In genomic region chr18:75858754-75859153, GRCh38 we compare ENCODE assay signal across 28 cellular contexts.
"Had no signal": no experiment of that assay in that cellular context is flagged by ENCODE, and none has a peak within 500 bp of the region (broad histone marks: within the 10 kb centered on the region; RNA-seq: fewer than 3 reads in every experiment).

No MANE protein-coding gene starts in this region.

- H3K79me2 ChIP-seq: parathyroid adenoma had no signal

- H3K4me3 ChIP-seq: ovary, psoas muscle, right lobe of liver, sigmoid colon, suprapubic skin, testis, tibial artery, transverse colon, upper lobe of right lung, uterus had no signal

- H3K27ac ChIP-seq: neutrophil, ovary, parathyroid adenoma, psoas muscle, right lobe of liver, suprapubic skin, testis, tibial artery, transverse colon, upper lobe of right lung, uterus had no signal

- H3K9ac ChIP-seq: parathyroid adenoma had no signal

- DNase-seq: naive thymus-derived CD4-positive, alpha-beta T cell; natural killer cell; nucleus accumbens; ovary; posterior cingulate gyrus; psoas muscle; right cardiac atrium; right lobe of liver; sigmoid colon; small intestine; stimulated activated CD4-positive, alpha-beta T cell treated with anti-CD3 and anti-CD28 coated beads, Interleukin-15, amount 100 ng/mL, for 24 hours; stimulated activated CD4-positive, alpha-beta T cell treated with anti-CD3 and anti-CD28 coated beads, Interleukin-2, amount 100 ng/mL, for 24 hours; stimulated activated CD4-positive, alpha-beta T cell treated with anti-CD3 and anti-CD28 coated beads, Interleukin-2, amount 100 ng/mL, for 48 hours; stimulated activated CD4-positive, alpha-beta T cell treated with anti-CD3 and anti-CD28 coated beads, Interleukin-4, amount 100 ng/mL, for 4 hours; stimulated activated CD8-positive, alpha-beta memory T cell treated with anti-CD3 and anti-CD28 coated beads, Interleukin-4, amount 100 ng/mL, for 48 hours; stimulated activated naive CD4-positive, alpha-beta T cell; stimulated activated naive CD8-positive, alpha-beta T cell treated with anti-CD3 and anti-CD28 coated beads, Interleukin-15, amount 100 ng/mL, for 72 hours; stimulated activated naive CD8-positive, alpha-beta T cell treated with anti-CD3 and anti-CD28 coated beads, Interleukin-15, Interleukin-2, amounts not matched to agents 100 U/mL and 50 U/mL, for 24 hours; substantia nigra; testis; tibial artery; transverse colon; upper lobe of right lung; uterus had no signal

- H2AFZ ChIP-seq: parathyroid adenoma had no signal

- H3K27me3 ChIP-seq: neutrophil, ovary, sigmoid colon, testis, tibial artery, transverse colon, upper lobe of right lung, uterus had no signal

- ATAC-seq: naive thymus-derived CD4-positive, alpha-beta T cell; natural killer cell; psoas muscle; right cardiac atrium; right lobe of liver; stimulated activated memory B cell treated with anti-CD40 and anti-IgM and Interleukin-4, amounts not matched to agents 10 μg/mL and 1 μg/mL and 100 μg/mL, for 72 hours; stimulated activated naive CD8-positive, alpha-beta T cell treated with anti-CD3 and anti-CD28 coated beads, Interleukin-15, amount 100 ng/mL, for 72 hours; stimulated activated naive CD8-positive, alpha-beta T cell treated with anti-CD3 and anti-CD28 coated beads, Interleukin-15, Interleukin-2, amounts not matched to agents 100 U/mL and 50 U/mL, for 24 hours; upper lobe of right lung had no signal

- H3K9me3 ChIP-seq: neutrophil, ovary, psoas muscle, right lobe of liver, sigmoid colon, suprapubic skin, testis, tibial artery, transverse colon, upper lobe of right lung, uterus had no signal

- H3K36me3 ChIP-seq: neutrophil, ovary, right lobe of liver, sigmoid colon, suprapubic skin, tibial artery, transverse colon, upper lobe of right lung, uterus had no signal
